In genomic region chr4:42642136-42642797, GRCh38 we compare ENCODE assay signal across 13 cellular contexts. TPM values are rescaled to one million over a fixed set of nuclear protein-coding genes. Genes with fewer than 3 reads are reported as not detected.
DNase-seq lines count a peak whose midpoint lies in the region; ATAC-seq, FAIRE-seq and TF ChIP-seq lines count a peak whose summit lies in the region.
"Had no signal": no experiment of that assay in that cellular context is flagged by ENCODE, and none has a peak within 500 bp of the region (broad histone marks: within the 10 kb centered on the region; RNA-seq: fewer than 3 reads in every experiment).

No MANE protein-coding gene starts in this region.

- H3K9me3 Mint-ChIP-seq in activated CD8-positive, alpha-beta memory T cell treated with anti-CD3 and anti-CD28 coated beads, Interleukin-2, amount 10 ng/mL, durations not matched to agents 7 days and 5 days (ENCODE audit: low read depth) = no peaks in the 10 kb centered on the region
- no peaks in the 10 kb centered on the region for H3K9me3 Mint-ChIP-seq in IgD-negative memory B cell
- no peaks in the 10 kb centered on the region for H3K9me3 Mint-ChIP-seq in stimulated activated naive B cell treated with anti-CD40 and anti-IgM and Interleukin-4, amounts not matched to agents 10 μg/mL and 1 μg/mL and 100 μg/mL, for 72 hours
- H3K9me3 Mint-ChIP-seq: T-cell had no signal

- TF ChIP-seq POLR2A in GM12878 (IDR thresholded peaks at IDR 0.05; ENCODE audit: low read depth, low read length) = no peak
- no peak for TF ChIP-seq POLR2A in testis (IDR thresholded peaks at IDR 0.05)

- in situ Hi-C loops in GM12878 (cut with MboI) = loop anchor here (25.0 kb wide), 1 partner anchor 1980 kb away; no protein-coding TSS in a partner anchor

- no peaks in the 10 kb centered on the region for H4K20me1 ChIP-seq in GM12878 (ENCODE audit: control insufficient read depth, insufficient read depth)

- WGBS in GM12878 (ENCODE audit: insufficient coverage, insufficient replicate concordance, low lambda C conversion rate, missing lambda C conversion rate) = 0% methylated on average over 7 of the region's 7 CpGs
- 88% methylated on average over 7 of the region's 7 CpGs for WGBS in testis, 2 donors

- peak overlapping the region; percentile 61 for H3K27ac Mint-ChIP-seq in activated CD8-positive, alpha-beta memory T cell treated with anti-CD3 and anti-CD28 coated beads, Interleukin-2, amount 10 ng/mL, durations not matched to agents 7 days and 5 days
- peak overlapping the region; percentile 75 to 88 (median 85) for H3K27ac Mint-ChIP-seq in IgD-negative memory B cell
- H3K27ac Mint-ChIP-seq in stimulated activated naive B cell treated with anti-CD40 and anti-IgM and Interleukin-4, amounts not matched to agents 10 μg/mL and 1 μg/mL and 100 μg/mL, for 72 hours = peak overlapping the region; percentile 74
- H3K27ac Mint-ChIP-seq: T-cell had no signal

- CTCF ChIA-PET in activated CD8-positive, alpha-beta memory T cell treated with anti-CD3 and anti-CD28 coated beads, Interleukin-2, amount 10 ng/mL, durations not matched to agents 7 days and 5 days (lab: Charles Lee) = interaction anchor here (0.8 to 1.3 kb wide), 3 partner anchors 9 to 15 kb away, joined by 3 to 4 read pairs (median 4); partner anchors contain the start of gene ATP8A1
- CTCF ChIA-PET in GM12878 (lab: Yijun Ruan, JAX) = interaction anchor here (1.5 to 10.0 kb wide), 3 partner anchors 8 to 15 kb away, joined by 4 to 113 read pairs (median 9); partner anchors contain the start of gene ATP8A1

- TF ChIP-seq CTCF in GM12878 (IDR thresholded peaks at IDR 0.05 in 2 of 3, conservative IDR thresholded peaks at IDR 0.05 in 1 of 3; ENCODE audit: control insufficient read depth in 2 of 3, extremely low read depth in 1 of 3, insufficient read depth in 1 of 3, low read depth in 3 of 3, low read length in 3 of 3) = no peak
- no peak for TF ChIP-seq CTCF in testis (IDR thresholded peaks at IDR 0.05)

- no peak overlapping the region for H2AFZ ChIP-seq in GM12878 (ENCODE audit: control insufficient read depth, low read depth, low read length)

- no peaks in the 10 kb centered on the region; the same call in 2 of the 3 replicates for H3K9me3 ChIP-seq in GM12878 (replicated peaks; ENCODE audit: control insufficient read depth, insufficient read depth, low read length)
- no peaks in the 10 kb centered on the region for H3K9me3 ChIP-seq in testis
- H3K9me3 ChIP-seq: thoracic aorta had no signal

- no TSS peak for BruUV-seq in GM12878 (replicated peaks; lab: Mats Ljungman, UMichigan)

- H3K4me1 ChIP-seq in GM12878 (ENCODE audit: control insufficient read depth, insufficient read depth, low read length) = peaks cover 73% of the 10 kb centered on the region
- H3K4me1 ChIP-seq in testis = no peaks in the 10 kb centered on the region

- ATAC-seq in activated CD8-positive, alpha-beta memory T cell treated with anti-CD3 and anti-CD28 coated beads, Interleukin-2, amount 10 ng/mL, durations not matched to agents 7 days and 5 days = peak; percentile 54
- peak; percentile 27 for ATAC-seq in GM12878
- ATAC-seq in stimulated activated naive B cell treated with anti-CD40 and anti-IgM and Interleukin-4, amounts not matched to agents 10 μg/mL and 1 μg/mL and 100 μg/mL, for 72 hours (replicated peaks) = no peak

- POLR2A ChIA-PET in GM12878 (lab: Charles Lee) = interaction anchor here (1.3 to 13.1 kb wide), 4 partner anchors 9 to 40 kb away, joined by 3 to 254 read pairs (median 88); partner anchors contain the start of gene ATP8A1

- H3K27me3 Mint-ChIP-seq in activated CD8-positive, alpha-beta memory T cell treated with anti-CD3 and anti-CD28 coated beads, Interleukin-2, amount 10 ng/mL, durations not matched to agents 7 days and 5 days = no peaks in the 10 kb centered on the region
- peaks cover 2% of the 10 kb centered on the region for H3K27me3 Mint-ChIP-seq in IgD-negative memory B cell
- no peaks in the 10 kb centered on the region for H3K27me3 Mint-ChIP-seq in stimulated activated naive B cell treated with anti-CD40 and anti-IgM and Interleukin-4, amounts not matched to agents 10 μg/mL and 1 μg/mL and 100 μg/mL, for 72 hours
- H3K27me3 Mint-ChIP-seq: T-cell had no signal

- peak overlapping the region; percentile 33 for H3K4me3 ChIP-seq in GM12878
- no peak overlapping the region for H3K4me3 ChIP-seq in testis
- H3K4me3 ChIP-seq: lung, thoracic aorta had no signal

- H3K36me3 ChIP-seq in GM12878 (ENCODE audit: control insufficient read depth in 2 of 2, insufficient read depth in 2 of 2, low read length in 1 of 2) (peaks cover 0 to 2% of the 10 kb centered on the region in 2 experiments; a peak in 1 of 4 replicates), testis (ENCODE audit: low read depth, missing control alignments) (no peaks in the 10 kb centered on the region)
- H3K36me3 ChIP-seq: thoracic aorta had no signal

- intact Hi-C loops in GM12878 (cut with micrococcal nuclease; ENCODE audit: unreplicated experiment) = no loop called here
- intact Hi-C loops in testis (cut with DNase I; ENCODE audit: low total_unique reads) = no loop called here
- intact Hi-C loops in posterior cingulate gyrus (cut with DNase I) = no loop called here

- no peak for FAIRE-seq in GM12878 (lab: Jason Lieb, UNC)

- H3K4me3 Mint-ChIP-seq in activated CD8-positive, alpha-beta memory T cell treated with anti-CD3 and anti-CD28 coated beads, Interleukin-2, amount 10 ng/mL, durations not matched to agents 7 days and 5 days = peak overlapping the region; percentile 19
- peak overlapping the region; percentile 4 to 76 (median 61) for H3K4me3 Mint-ChIP-seq in IgD-negative memory B cell
- peak overlapping the region; percentile 26 to 52 for H3K4me3 Mint-ChIP-seq in stimulated activated naive B cell treated with anti-CD40 and anti-IgM and Interleukin-4, amounts not matched to agents 10 μg/mL and 1 μg/mL and 100 μg/mL, for 72 hours

- peak overlapping the region; percentile 75 for H3K4me2 ChIP-seq in GM12878 (ENCODE audit: control insufficient read depth, insufficient read depth)

- no peak for TF ChIP-seq EP300 in GM12878 (IDR thresholded peaks at IDR 0.05; ENCODE audit: borderline replicate concordance in 1 of 2, control insufficient read depth in 1 of 2, low read depth in 2 of 2, low read length in 2 of 2)

- H3K36me3 Mint-ChIP-seq in activated CD8-positive, alpha-beta memory T cell treated with anti-CD3 and anti-CD28 coated beads, Interleukin-2, amount 10 ng/mL, durations not matched to agents 7 days and 5 days = peaks cover 4% of the 10 kb centered on the region
- peaks cover 3% of the 10 kb centered on the region for H3K36me3 Mint-ChIP-seq in IgD-negative memory B cell
- peaks cover 0 to 5% of the 10 kb centered on the region in 2 donors for H3K36me3 Mint-ChIP-seq in stimulated activated naive B cell treated with anti-CD40 and anti-IgM and Interleukin-4, amounts not matched to agents 10 μg/mL and 1 μg/mL and 100 μg/mL, for 72 hours
- H3K36me3 Mint-ChIP-seq: T-cell had no signal

- peaks cover 79% of the 10 kb centered on the region for H3K4me1 Mint-ChIP-seq in activated CD8-positive, alpha-beta memory T cell treated with anti-CD3 and anti-CD28 coated beads, Interleukin-2, amount 10 ng/mL, durations not matched to agents 7 days and 5 days
- H3K4me1 Mint-ChIP-seq in IgD-negative memory B cell = peaks cover 60 to 90% (median 80%) of the 10 kb centered on the region in 3 donors
- peaks cover 59 to 87% of the 10 kb centered on the region in 2 donors for H3K4me1 Mint-ChIP-seq in stimulated activated naive B cell treated with anti-CD40 and anti-IgM and Interleukin-4, amounts not matched to agents 10 μg/mL and 1 μg/mL and 100 μg/mL, for 72 hours

- RAD21 ChIA-PET in GM12878 (lab: Charles Lee; ENCODE audit: unreplicated experiment) = interaction anchor here (0.6 to 16.5 kb wide), 7 partner anchors 8 to 74 kb away, joined by 3 to 252 read pairs (median 9); partner anchors contain the start of gene ATP8A1

- H3K9ac ChIP-seq in GM12878 (ENCODE audit: control insufficient read depth, insufficient read depth, low read length) = peak overlapping the region; percentile 32; the same call in 1 of the 2 replicates

- TF ChIP-seq RAD21 in GM12878 (IDR thresholded peaks at IDR 0.05; ENCODE audit: insufficient read depth, low read depth, low read length) = no peak

- SMC1A ChIA-PET in GM12878 (lab: Charles Lee; ENCODE audit: uncharacterized antibody, unreplicated experiment) = interaction anchor here (0.8 to 20.0 kb wide), 11 partner anchors 8 to 153 kb away, joined by 3 to 478 read pairs (median 5); partner anchors contain the start of gene ATP8A1

- peak overlapping the region; percentile 98 for H3K27ac ChIP-seq in GM12878 (ENCODE audit: control insufficient read depth, insufficient read depth)
- no peak overlapping the region for H3K27ac ChIP-seq in testis
- H3K27ac ChIP-seq: thoracic aorta had no signal

- H3K79me2 ChIP-seq in GM12878 (ENCODE audit: control insufficient read depth, insufficient read depth, low read length) = peaks cover 96% of the 10 kb centered on the region

- H3K27me3 ChIP-seq in GM12878 (replicated peaks in 1 of 2; ENCODE audit: control insufficient read depth in 2 of 2, insufficient read depth in 2 of 2, low read length in 1 of 2) (no peaks in the 10 kb centered on the region), testis (no peaks in the 10 kb centered on the region)

- no peak for DNase-seq in activated CD8-positive, alpha-beta memory T cell treated with anti-CD3 and anti-CD28 coated beads, Interleukin-2, amount 10 ng/mL, durations not matched to agents 7 days and 5 days
- DNase-seq in activated CD8-positive, alpha-beta memory T cell treated with anti-CD3 and anti-CD28 coated beads, Interleukin-2, amount 50 U/mL, for 48 hours = no peak
- DNase-seq in GM12878 (ENCODE audit: low read depth, low spot score) (no peak), pons (ENCODE audit: low spot score) (no peak), testis (no peak), posterior cingulate gyrus (no peak)
- no peak for DNase-seq in stimulated activated naive B cell treated with anti-CD40 and anti-IgM and Interleukin-4, amounts not matched to agents 10 μg/mL and 1 μg/mL and 100 μg/mL, for 72 hours
- DNase-seq: hippocampal formation, NCI-H1417, T-cell had no signal

RNA-seq across cellular contexts. Expression of gene ATP8A1, which starts 14.6 kb away (rescaled TPM):
- 10 to 100 TPM; 31.3 to 43.8 TPM for total RNA-seq in activated CD8-positive, alpha-beta memory T cell treated with anti-CD3 and anti-CD28 coated beads, Interleukin-2, amount 10 ng/mL, durations not matched to agents 7 days and 5 days
- polyA plus RNA-seq in IgD-negative memory B cell = 15.0 TPM
- total RNA-seq in GM12878 (2013; cell fraction: nucleolus; rRNA removed) = 1,209 and 1,224 TPM in 2 replicates
- total RNA-seq in GM12878 (2014; rRNA removed) = 55.2 and 73.8 TPM in 2 replicates
- 72.5 and 78.7 TPM in 2 replicates for total RNA-seq in GM12878 (2014; rRNA removed; fragmentation: Illumina TruSeq; extraction: Trizol)
- 50.4 and 50.6 TPM in 2 replicates for total RNA-seq in GM12878 (2021)
- polyA plus RNA-seq in GM12878 (2011; ENCODE audit: low read depth) = 16.1 TPM
- 116 and 194 TPM in 2 replicates for polyA plus RNA-seq in GM12878 (2011; rRNA removed)
- polyA plus RNA-seq in GM12878 (2011; cell fraction: cytosol; rRNA removed) = 27.1 and 34.0 TPM in 2 replicates
- polyA plus RNA-seq in GM12878 (2011; cell fraction: nucleus; rRNA removed) = 252 and 314 TPM in 2 replicates
- 22.0 and 41.8 TPM in 2 replicates for polyA plus RNA-seq in GM12878 (2012)
- 43.3 and 60.0 TPM in 2 replicates for polyA plus RNA-seq in GM12878 (2014; fragmentation: Illumina TruSeq; extraction: Trizol)
- 1 to 10 TPM; 9.0 to 9.5 TPM for polyA plus RNA-seq in GM12878 (2014; fragmentation: Nextera tagmentation; extraction: Ambion mirVana)
- 26.2 and 31.2 TPM in 2 replicates for polyA plus RNA-seq in GM12878 (2014; rRNA removed)
- polyA plus RNA-seq in GM12878 (2016; fragmentation: Nextera tagmentation; extraction: Ambion mirVana) = 10 to 100 TPM; 14.4 to 18.5 TPM
- polyA minus RNA-seq in GM12878 (2011; rRNA and poly(A)+ RNA removed) = 213 and 243 TPM in 2 replicates
- 58.3 and 60.7 TPM in 2 replicates for polyA minus RNA-seq in GM12878 (2011; cell fraction: cytosol; rRNA and poly(A)+ RNA removed)
- 380 and 488 TPM in 2 replicates for polyA minus RNA-seq in GM12878 (2011; cell fraction: nucleus; rRNA and poly(A)+ RNA removed)
- total RNA-seq in testis = 10 to 100 TPM; 18.8 to 32.5 TPM
- 5.5 TPM for polyA plus RNA-seq in testis (ENCODE audit: insufficient read depth, low read depth, low replicate concordance)

Comparison
In these comparisons a context has a peak if more than half of its experiments do, and no peak if none do; other contexts are left out.
1. ATAC-seq: peak in activated CD8-positive, alpha-beta memory T cell treated with anti-CD3 and anti-CD28 coated beads, Interleukin-2, amount 10 ng/mL, durations not matched to agents 7 days and 5 days (single experiment) and GM12878 (single experiment); none in stimulated activated naive B cell treated with anti-CD40 and anti-IgM and Interleukin-4, amounts not matched to agents 10 μg/mL and 1 μg/mL and 100 μg/mL, for 72 hours (0 of 2).
2. Peak in every context shown above with its lines, with median percentiles within 50 percentile points of each other: H3K27ac Mint-ChIP-seq and H3K4me3 Mint-ChIP-seq.